Comparison of ENCODE assay signal across 19 cellular contexts in the genomic region with DNA sequence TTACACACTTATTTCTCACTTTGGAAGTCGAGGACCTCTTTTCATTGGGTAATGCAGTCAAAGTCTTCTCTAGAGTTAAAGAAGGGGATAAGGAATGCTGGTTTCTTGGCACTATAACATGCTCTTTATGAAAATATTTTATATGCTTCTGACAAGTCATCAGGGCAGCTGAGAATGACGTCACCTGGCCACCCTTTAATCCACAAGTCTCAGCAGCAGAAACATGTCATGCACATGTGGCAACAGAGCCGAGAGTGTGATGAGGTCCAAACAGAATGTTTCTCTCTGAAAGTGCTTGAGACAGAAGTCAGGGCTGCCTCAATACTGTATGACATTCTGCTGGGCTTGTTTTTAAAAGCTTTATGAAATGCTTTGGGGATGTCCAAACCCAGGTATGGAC.
DNase-seq lines count a peak whose midpoint lies in the region; ATAC-seq and TF ChIP-seq lines count a peak whose summit lies in the region.
"Had no signal": no experiment of that assay in that cellular context is flagged by ENCODE, and none has a peak within 500 bp of the region (broad histone marks: within the 10 kb centered on the region; RNA-seq: fewer than 3 reads in every experiment).

No MANE protein-coding gene starts in this region.

- no peak overlapping the region for H3K27ac ChIP-seq in SJCRH30
- H3K27ac ChIP-seq in left lung: no peak overlapping the region
- no peak overlapping the region for H3K27ac ChIP-seq in substantia nigra (ENCODE audit: low read depth, low read length, poor library complexity, severe bottlenecking)
- H3K27ac ChIP-seq: transverse colon had no signal

- H3K27me3 ChIP-seq in SJCRH30: no peaks in the 10 kb centered on the region
- H3K27me3 ChIP-seq in left lung: no peaks in the 10 kb centered on the region
- H3K27me3 ChIP-seq: transverse colon had no signal

- H3K9me3 ChIP-seq in SJCRH30 (replicated peaks) (no peaks in the 10 kb centered on the region), left lung (no peaks in the 10 kb centered on the region)
- H3K9me3 ChIP-seq: transverse colon had no signal

- H3K36me3 ChIP-seq in SJCRH30: no peaks in the 10 kb centered on the region
- no peaks in the 10 kb centered on the region for H3K36me3 ChIP-seq in left lung
- H3K36me3 ChIP-seq: transverse colon had no signal

- H3K4me3 ChIP-seq in SJCRH30 (no peak overlapping the region), fibroblast of mammary gland (ENCODE audit: control insufficient read depth, low read depth, low read length) (no peak overlapping the region), left lung (no peak overlapping the region)
- H3K4me3 ChIP-seq: smooth muscle cell, transverse colon had no signal

- intact Hi-C loops in left lung (cut with DNase I): no loop called here

- H3K4me1 ChIP-seq in SJCRH30 (no peaks in the 10 kb centered on the region), left lung (no peaks in the 10 kb centered on the region)
- H3K4me1 ChIP-seq: transverse colon had no signal

- TF ChIP-seq CTCF in fibroblast of mammary gland (conservative IDR thresholded peaks at IDR 0.05; ENCODE audit: control insufficient read depth, insufficient read depth, low read depth, low read length): no peak
- no peak for TF ChIP-seq CTCF in left lung (IDR thresholded peaks at IDR 0.05)

- peak; percentile 9 for DNase-seq in EH (ENCODE audit: low read depth)
- DNase-seq in SJCRH30: peak; percentile 14 to 30
- peak; percentile 61 for DNase-seq in fibroblast of mammary gland (ENCODE audit: low read depth)
- no peak for DNase-seq in left lung
- DNase-seq in NCI-H748 (lab: John Stamatoyannopoulos, UW; ENCODE audit: unreplicated experiment): no peak
- no peak for DNase-seq in cerebellar cortex (ENCODE audit: low spot score)
- no peak for DNase-seq in SHP77 (lab: John Stamatoyannopoulos, UW)
- no peak for DNase-seq in substantia nigra (lab: John Stamatoyannopoulos, UW)
- DNase-seq: activated CD4-positive, alpha-beta T cell treated with anti-CD3 and anti-CD28 coated beads, Interleukin-2, amount 10 ng/mL, durations not matched to agents 7 days and 5 days; CD8-positive, alpha-beta T cell; GOT3; hypothalamus; islet precursor cell; NCI-H774; PC-3; stimulated activated CD4-positive, alpha-beta T cell treated with anti-CD3 and anti-CD28 coated beads, Interleukin-2, amount 100 ng/mL, for 48 hours; stimulated activated naive CD8-positive, alpha-beta T cell treated with anti-CD3 and anti-CD28 coated beads, Interleukin-15, Interleukin-2, amounts not matched to agents 100 U/mL and 50 U/mL, for 24 hours; transverse colon had no signal

- peak; percentile 61 for ATAC-seq in left lung
- ATAC-seq: CD8-positive, alpha-beta T cell; PC-3; stimulated activated naive CD8-positive, alpha-beta T cell treated with anti-CD3 and anti-CD28 coated beads, Interleukin-15, Interleukin-2, amounts not matched to agents 100 U/mL and 50 U/mL, for 24 hours had no signal

Comparison
In these comparisons a context has a peak if more than half of its experiments do, and no peak if none do; other contexts are left out.
1. DNase-seq: peak in EH (single experiment), SJCRH30 (2 of 2) and fibroblast of mammary gland (single experiment); none in left lung (0 of 2), NCI-H748 (single experiment), cerebellar cortex (single experiment), SHP77 (0 of 2) and substantia nigra (0 of 49).